Comparison of ENCODE assay signal across 1 cellular context in genomic region chr6:47571488-47571887, GRCh38.
TF ChIP-seq lines count a peak whose summit lies in the region.

No MANE protein-coding gene starts in this region.

TF ChIP-seq in GM23338, 12 proteins besides CTCF, POLR2A, EP300 and RAD21 (continued from another document):
- TF ChIP-seq REST (IDR thresholded peaks at IDR 0.05; ENCODE audit: unreplicated experiment) (no peak), POLR2AphosphoS5 (IDR thresholded peaks at IDR 0.05; ENCODE audit: low read depth) (no peak), CREB1 (CRISPR knock-in tag; IDR thresholded peaks at IDR 0.05; ENCODE audit: low read depth) (no peak), NANOG (IDR thresholded peaks at IDR 0.05; ENCODE audit: borderline replicate concordance) (no peak), JUNB (IDR thresholded peaks at IDR 0.05; ENCODE audit: unreplicated experiment) (no peak), ZNF331 (CRISPR knock-in tag; IDR thresholded peaks at IDR 0.05; ENCODE audit: low read depth) (no peak), EZH2 (IDR thresholded peaks at IDR 0.05; ENCODE audit: low read depth, unreplicated experiment) (no peak)
TF ChIP-seq in GM23338: peak in this region for 0.
